In the genomic region with DNA sequence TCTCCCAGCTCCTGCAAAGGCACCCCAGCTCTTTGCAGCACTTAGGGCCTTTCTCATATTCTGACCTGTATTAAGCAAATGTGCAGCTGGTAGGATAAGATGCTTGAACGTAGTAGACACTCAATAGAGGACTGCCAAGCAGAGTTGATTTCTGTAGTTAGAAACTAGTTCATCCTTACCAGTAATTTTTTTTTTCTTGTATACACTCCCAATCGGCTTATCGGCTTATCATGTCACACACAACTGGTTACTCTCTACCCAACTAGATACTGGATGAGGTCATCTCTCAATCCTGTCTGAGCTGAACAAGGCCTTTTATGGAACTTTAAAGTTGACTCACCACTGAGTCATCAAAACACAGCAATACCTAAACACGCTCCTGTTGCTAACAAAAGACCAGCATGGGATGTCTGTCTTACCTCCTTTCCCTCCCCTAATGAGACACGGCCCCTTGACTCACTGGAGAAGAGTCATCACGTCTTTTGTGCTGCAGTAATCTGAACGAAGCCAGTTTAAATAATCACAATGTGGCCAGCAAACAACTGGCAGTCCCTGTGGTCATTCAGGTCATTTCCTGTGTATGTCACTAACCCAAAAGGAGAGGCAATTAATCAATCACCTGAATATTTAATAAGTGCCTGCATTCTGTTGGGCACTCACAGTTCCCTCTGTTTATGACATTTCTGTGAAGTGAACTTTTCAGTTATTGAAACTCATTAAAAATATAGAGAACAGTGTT, we compare ENCODE assay signal across 8 cellular contexts. TPM values are rescaled to one million over a fixed set of nuclear protein-coding genes. Genes with fewer than 3 reads are reported as not detected.
DNase-seq lines count a peak whose midpoint lies in the region; ATAC-seq and TF ChIP-seq lines count a peak whose summit lies in the region.

No MANE protein-coding gene starts in this region.

- peak overlapping the region; percentile 71 for H3K4me2 ChIP-seq in OCI-LY3 (ENCODE audit: low read length)

- no peaks in the 10 kb centered on the region for H3K79me2 ChIP-seq in OCI-LY3 (ENCODE audit: low read length)

- H2AFZ ChIP-seq in OCI-LY3 (ENCODE audit: low read depth, low read length), result peak overlapping the region; percentile 87

- TF ChIP-seq CTCF in OCI-LY3 (IDR thresholded peaks at IDR 0.05; ENCODE audit: low read depth, low read length), result no peak
- TF ChIP-seq CTCF in gastroesophageal sphincter (IDR thresholded peaks at IDR 0.05), result no peak
- no peak for TF ChIP-seq CTCF in psoas muscle (IDR thresholded peaks at IDR 0.05)

- H3K27me3 ChIP-seq in OCI-LY3 (ENCODE audit: low read depth, low read length), result no peaks in the 10 kb centered on the region
- no peaks in the 10 kb centered on the region for H3K27me3 ChIP-seq in gastroesophageal sphincter
- peaks cover 0 to 2% (median 0%) of the 10 kb centered on the region in 3 donors for H3K27me3 ChIP-seq in psoas muscle (ENCODE audit: insufficient read depth in 3 of 3, low read length in 2 of 3)

- 0 to 19% methylated on average over 2 to 6 of the region's 7 CpGs for WGBS in gastroesophageal sphincter (ENCODE audit: low coverage in 1 of 2), 2 donors
- 17 to 22% (median 18%) methylated on average over 7 of the region's 7 CpGs for WGBS in psoas muscle, 3 donors

- no peak for TF ChIP-seq EP300 in gastroesophageal sphincter (IDR thresholded peaks at IDR 0.05)

- no peaks in the 10 kb centered on the region for H4K20me1 ChIP-seq in OCI-LY3 (ENCODE audit: insufficient read depth, low read length)

- H3K36me3 ChIP-seq in OCI-LY3 (replicated peaks; ENCODE audit: low read depth, low read length) (no peaks in the 10 kb centered on the region), gastroesophageal sphincter (no peaks in the 10 kb centered on the region), psoas muscle (ENCODE audit: insufficient read depth in 1 of 2, low read depth in 1 of 2) (no peaks in the 10 kb centered on the region)

- intact Hi-C loops in psoas muscle (cut with DNase I), result no loop called here

- no peak for TF ChIP-seq POLR2A in gastroesophageal sphincter (IDR thresholded peaks at IDR 0.05)

- H3K9ac ChIP-seq in OCI-LY3 (ENCODE audit: low read length), result peak overlapping the region; percentile 40

- peaks cover 4% of the 10 kb centered on the region; the same call in 1 of the 2 replicates for H3K9me3 ChIP-seq in OCI-LY3 (ENCODE audit: insufficient read depth, low read length)
- H3K9me3 ChIP-seq in gastroesophageal sphincter, result no peaks in the 10 kb centered on the region
- H3K9me3 ChIP-seq in psoas muscle, result no peaks in the 10 kb centered on the region

- H3K4me3 ChIP-seq in OCI-LY3 (ENCODE audit: low read length), result peak overlapping the region; percentile 53
- H3K4me3 ChIP-seq in gastroesophageal sphincter, result no peak overlapping the region
- no peak overlapping the region for H3K4me3 ChIP-seq in psoas muscle

- DNase-seq in COLO829 (ENCODE audit: low spot score) (peak; percentile 95), psoas muscle (peak in 1 of 2 donors; percentile 18), DMS79 treated with DMSO at 0.1 percent for 48 hours (lab: John Stamatoyannopoulos, UW) (no peak)
- peak; percentile 33 for DNase-seq in activated T-helper 9 cell treated with anti-CD3 and anti-CD28 coated beads, Interleukin-2, amount 50 U/mL, for 16 hours (ENCODE audit: low read depth)

- H3K4me1 ChIP-seq in OCI-LY3 (ENCODE audit: low read length) (peaks cover 48% of the 10 kb centered on the region), gastroesophageal sphincter (peaks cover 17 to 57% (median 19%) of the 10 kb centered on the region in 3 donors), psoas muscle (peaks cover 24% of the 10 kb centered on the region)

- H3K27ac ChIP-seq in OCI-LY3 (ENCODE audit: low read length) (peak overlapping the region; percentile 58), gastroesophageal sphincter (peak overlapping the region; percentile 91 to 99 (median 96)), psoas muscle (peak overlapping the region; percentile 88)

- ATAC-seq in GM19468 (IDR thresholded peaks at IDR 0.05; ENCODE audit: extremely low read depth, unreplicated experiment), result peak; percentile 63
- peak; percentile 92 for ATAC-seq in HG03520 (IDR thresholded peaks at IDR 0.05; ENCODE audit: unreplicated experiment)
- peak; percentile 89 for ATAC-seq in gastroesophageal sphincter
- peak; percentile 92 to 97 (median 95) for ATAC-seq in psoas muscle

RNA-seq across cellular contexts. Expression of gene WEE1, which starts 7.5 kb away (rescaled TPM):
- total RNA-seq in gastroesophageal sphincter (10 to 100 TPM; 42.5 to 65.3 (median 51.3) TPM), psoas muscle (10 to 100 TPM in 3 of 4 donors, 1 to 10 TPM in 1; 4.8 to 58.6 (median 20.4) TPM)
- polyA plus RNA-seq in psoas muscle, result 1 to 10 TPM; 4.2 to 8.2 (median 5.3) TPM
